Comparison of ENCODE assay signal across 1 cellular context in the genomic region with DNA sequence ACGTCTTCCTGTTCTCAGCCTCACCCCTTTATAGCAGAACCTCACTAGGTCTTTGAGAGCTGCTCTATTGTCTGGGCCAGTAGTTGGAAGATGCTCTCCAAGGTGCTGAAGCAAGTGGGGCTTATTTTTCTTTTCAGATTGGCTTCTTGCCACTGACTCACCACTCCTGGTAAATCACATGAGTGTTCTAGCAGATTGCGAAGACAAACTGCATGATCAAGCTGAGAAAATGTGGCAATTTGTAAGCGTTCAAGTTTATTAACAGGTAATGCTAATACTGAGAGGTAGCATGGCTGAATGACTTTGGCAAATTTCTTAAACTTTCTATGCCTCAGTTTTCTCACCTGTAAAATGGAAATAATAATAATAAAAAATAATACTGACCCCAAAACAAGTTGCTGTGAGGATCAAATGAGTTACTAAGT.
A peak's percentile ranks its signal among the peaks of the same experiment; 100 is the strongest.
TF ChIP-seq lines count a peak whose summit lies in the region.

No MANE protein-coding gene starts in this region.

TF ChIP-seq in GM23338, 12 proteins besides CTCF, POLR2A, EP300 and RAD21 (continued from another document):
- TF ChIP-seq, protein P1, sequence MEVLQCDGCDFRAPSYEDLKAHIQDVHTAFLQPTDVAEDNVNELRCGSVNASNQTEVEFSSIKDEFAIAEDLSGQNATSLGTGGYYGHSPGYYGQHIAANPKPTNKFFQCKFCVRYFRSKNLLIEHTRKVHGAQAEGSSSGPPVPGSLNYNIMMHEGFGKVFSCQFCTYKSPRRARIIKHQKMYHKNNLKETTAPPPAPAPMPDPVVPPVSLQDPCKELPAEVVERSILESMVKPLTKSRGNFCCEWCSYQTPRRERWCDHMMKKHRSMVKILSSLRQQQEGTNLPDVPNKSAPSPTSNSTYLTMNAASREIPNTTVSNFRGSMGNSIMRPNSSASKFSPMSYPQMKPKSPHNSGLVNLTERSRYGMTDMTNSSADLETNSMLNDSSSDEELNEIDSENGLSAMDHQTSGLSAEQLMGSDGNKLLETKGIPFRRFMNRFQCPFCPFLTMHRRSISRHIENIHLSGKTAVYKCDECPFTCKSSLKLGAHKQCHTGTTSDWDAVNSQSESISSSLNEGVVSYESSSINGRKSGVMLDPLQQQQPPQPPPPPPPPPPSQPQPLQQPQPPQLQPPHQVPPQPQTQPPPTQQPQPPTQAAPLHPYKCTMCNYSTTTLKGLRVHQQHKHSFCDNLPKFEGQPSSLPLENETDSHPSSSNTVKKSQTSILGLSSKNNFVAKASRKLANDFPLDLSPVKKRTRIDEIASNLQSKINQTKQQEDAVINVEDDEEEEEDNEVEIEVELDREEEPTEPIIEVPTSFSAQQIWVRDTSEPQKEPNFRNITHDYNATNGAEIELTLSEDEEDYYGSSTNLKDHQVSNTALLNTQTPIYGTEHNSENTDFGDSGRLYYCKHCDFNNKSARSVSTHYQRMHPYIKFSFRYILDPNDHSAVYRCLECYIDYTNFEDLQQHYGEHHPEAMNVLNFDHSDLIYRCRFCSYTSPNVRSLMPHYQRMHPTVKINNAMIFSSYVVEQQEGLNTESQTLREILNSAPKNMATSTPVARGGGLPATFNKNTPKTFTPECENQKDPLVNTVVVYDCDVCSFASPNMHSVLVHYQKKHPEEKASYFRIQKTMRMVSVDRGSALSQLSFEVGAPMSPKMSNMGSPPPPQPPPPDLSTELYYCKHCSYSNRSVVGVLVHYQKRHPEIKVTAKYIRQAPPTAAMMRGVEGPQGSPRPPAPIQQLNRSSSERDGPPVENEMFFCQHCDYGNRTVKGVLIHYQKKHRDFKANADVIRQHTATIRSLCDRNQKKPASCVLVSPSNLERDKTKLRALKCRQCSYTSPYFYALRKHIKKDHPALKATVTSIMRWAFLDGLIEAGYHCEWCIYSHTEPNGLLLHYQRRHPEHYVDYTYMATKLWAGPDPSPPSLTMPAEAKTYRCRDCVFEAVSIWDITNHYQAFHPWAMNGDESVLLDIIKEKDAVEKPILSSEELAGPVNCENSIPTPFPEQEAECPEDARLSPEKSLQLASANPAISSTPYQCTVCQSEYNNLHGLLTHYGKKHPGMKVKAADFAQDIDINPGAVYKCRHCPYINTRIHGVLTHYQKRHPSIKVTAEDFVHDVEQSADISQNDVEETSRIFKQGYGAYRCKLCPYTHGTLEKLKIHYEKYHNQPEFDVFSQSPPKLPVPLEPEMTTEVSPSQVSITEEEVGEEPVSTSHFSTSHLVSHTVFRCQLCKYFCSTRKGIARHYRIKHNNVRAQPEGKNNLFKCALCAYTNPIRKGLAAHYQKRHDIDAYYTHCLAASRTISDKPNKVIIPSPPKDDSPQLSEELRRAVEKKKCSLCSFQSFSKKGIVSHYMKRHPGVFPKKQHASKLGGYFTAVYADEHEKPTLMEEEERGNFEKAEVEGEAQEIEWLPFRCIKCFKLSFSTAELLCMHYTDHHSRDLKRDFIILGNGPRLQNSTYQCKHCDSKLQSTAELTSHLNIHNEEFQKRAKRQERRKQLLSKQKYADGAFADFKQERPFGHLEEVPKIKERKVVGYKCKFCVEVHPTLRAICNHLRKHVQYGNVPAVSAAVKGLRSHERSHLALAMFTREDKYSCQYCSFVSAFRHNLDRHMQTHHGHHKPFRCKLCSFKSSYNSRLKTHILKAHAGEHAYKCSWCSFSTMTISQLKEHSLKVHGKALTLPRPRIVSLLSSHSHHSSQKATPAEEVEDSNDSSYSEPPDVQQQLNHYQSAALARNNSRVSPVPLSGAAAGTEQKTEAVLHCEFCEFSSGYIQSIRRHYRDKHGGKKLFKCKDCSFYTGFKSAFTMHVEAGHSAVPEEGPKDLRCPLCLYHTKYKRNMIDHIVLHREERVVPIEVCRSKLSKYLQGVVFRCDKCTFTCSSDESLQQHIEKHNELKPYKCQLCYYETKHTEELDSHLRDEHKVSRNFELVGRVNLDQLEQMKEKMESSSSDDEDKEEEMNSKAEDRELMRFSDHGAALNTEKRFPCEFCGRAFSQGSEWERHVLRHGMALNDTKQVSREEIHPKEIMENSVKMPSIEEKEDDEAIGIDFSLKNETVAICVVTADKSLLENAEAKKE (CRISPR knock-in tag; IDR thresholded peaks at IDR 0.05): peak; percentile 40; the same call in 1 of the 2 replicates
- TF ChIP-seq, protein P2, sequence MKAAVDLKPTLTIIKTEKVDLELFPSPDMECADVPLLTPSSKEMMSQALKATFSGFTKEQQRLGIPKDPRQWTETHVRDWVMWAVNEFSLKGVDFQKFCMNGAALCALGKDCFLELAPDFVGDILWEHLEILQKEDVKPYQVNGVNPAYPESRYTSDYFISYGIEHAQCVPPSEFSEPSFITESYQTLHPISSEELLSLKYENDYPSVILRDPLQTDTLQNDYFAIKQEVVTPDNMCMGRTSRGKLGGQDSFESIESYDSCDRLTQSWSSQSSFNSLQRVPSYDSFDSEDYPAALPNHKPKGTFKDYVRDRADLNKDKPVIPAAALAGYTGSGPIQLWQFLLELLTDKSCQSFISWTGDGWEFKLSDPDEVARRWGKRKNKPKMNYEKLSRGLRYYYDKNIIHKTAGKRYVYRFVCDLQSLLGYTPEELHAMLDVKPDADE (IDR thresholded peaks at IDR 0.05): no peak
